ENCODE assay signal across 23 cellular contexts in the genomic region with DNA sequence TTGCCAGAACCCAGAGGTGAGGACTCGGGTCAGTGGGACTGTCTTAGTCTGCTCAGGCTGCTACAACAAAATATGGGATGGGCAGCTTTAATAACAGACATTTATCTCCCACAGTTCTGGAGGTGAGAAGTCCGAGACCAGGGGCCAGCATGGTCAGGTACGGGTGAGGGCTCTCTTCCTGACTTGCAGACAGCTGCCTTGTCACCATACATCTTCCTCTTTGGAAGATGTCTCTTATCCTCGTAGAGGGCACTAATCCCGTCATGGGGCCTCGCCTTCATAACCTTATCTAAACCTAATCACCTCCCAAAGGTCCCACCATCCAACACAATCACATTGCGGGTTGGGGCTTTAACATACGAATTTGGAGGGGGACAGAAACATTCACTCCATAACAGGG. TPM values are rescaled to one million over a fixed set of nuclear protein-coding genes. Genes with fewer than 3 reads are reported as not detected.
A peak's percentile ranks its signal among the peaks of the same experiment; 100 is the strongest.
DNase-seq lines count a peak whose midpoint lies in the region; ATAC-seq and TF ChIP-seq lines count a peak whose summit lies in the region.
"Had no signal": no experiment of that assay in that cellular context is flagged by ENCODE, and none has a peak within 500 bp of the region (broad histone marks: within the 10 kb centered on the region; RNA-seq: fewer than 3 reads in every experiment).

No MANE protein-coding gene starts in this region.

- no peaks in the 10 kb centered on the region for H3K27me3 ChIP-seq in gastrocnemius medialis
- H3K27me3 ChIP-seq: BLaER1 treated with 17β-estradiol and CSF1 and Interleukin-3, amounts not matched to agents 10 nM and 100 nM had no signal

- H3K4me1 ChIP-seq in gastrocnemius medialis: peaks cover 17 to 21% of the 10 kb centered on the region in 2 donors

- ATAC-seq in stimulated activated naive CD8-positive, alpha-beta T cell treated with anti-CD3 and anti-CD28 coated beads, Interleukin-15, Interleukin-2, amounts not matched to agents 100 U/mL and 50 U/mL, for 24 hours: peak; percentile 40
- no peak for ATAC-seq in stimulated activated naive CD8-positive, alpha-beta T cell treated with anti-CD3 and anti-CD28 coated beads, Interleukin-15, amount 100 ng/mL, for 72 hours
- ATAC-seq in esophagus mucosa (peak; percentile 13), gastrocnemius medialis (no peak), HG03196 (IDR thresholded peaks at IDR 0.05; ENCODE audit: unreplicated experiment) (no peak), HG02981 (IDR thresholded peaks at IDR 0.05; ENCODE audit: unreplicated experiment) (no peak)
- ATAC-seq: GM23338 had no signal

- in situ Hi-C loops in gastrocnemius medialis (cut with MboI; ENCODE audit: low sequenced_read_pairs in 4 of 4): no loop called here

- peaks cover 8% of the 10 kb centered on the region for H3K27me3 Mint-ChIP-seq in stimulated activated naive CD8-positive, alpha-beta T cell treated with anti-CD3 and anti-CD28 coated beads, Interleukin-15, amount 100 ng/mL, for 72 hours
- H3K27me3 Mint-ChIP-seq in immature natural killer cell (ENCODE audit: low read depth in 3 of 3): peaks cover 0 to 8% (median 4%) of the 10 kb centered on the region in 3 donors
- H3K27me3 Mint-ChIP-seq: CD4-positive, alpha-beta T cell had no signal

- peak overlapping the region in 3 of 4 donors; percentile 40 to 82 (median 78) for H3K27ac ChIP-seq in gastrocnemius medialis
- H3K27ac ChIP-seq: SK-N-MC had no signal

- no peak for TF ChIP-seq POLR2A in gastrocnemius medialis (IDR thresholded peaks at IDR 0.05)

- TF ChIP-seq CTCF in gastrocnemius medialis (IDR thresholded peaks at IDR 0.05 in 4 of 5, conservative IDR thresholded peaks at IDR 0.05 in 1 of 5): no peak

- H3K9me3 Mint-ChIP-seq in stimulated activated naive CD8-positive, alpha-beta T cell treated with anti-CD3 and anti-CD28 coated beads, Interleukin-15, amount 100 ng/mL, for 72 hours: no peaks in the 10 kb centered on the region
- no peaks in the 10 kb centered on the region for H3K9me3 Mint-ChIP-seq in immature natural killer cell
- H3K9me3 Mint-ChIP-seq: CD4-positive, alpha-beta T cell; GM23338; H9 had no signal

- H3K36me3 ChIP-seq in gastrocnemius medialis: no peaks in the 10 kb centered on the region
- H3K36me3 ChIP-seq: BLaER1 treated with 17β-estradiol and CSF1 and Interleukin-3, amounts not matched to agents 10 nM and 100 nM had no signal

- no peak overlapping the region for H3K27ac Mint-ChIP-seq in stimulated activated naive CD8-positive, alpha-beta T cell treated with anti-CD3 and anti-CD28 coated beads, Interleukin-15, amount 100 ng/mL, for 72 hours
- H3K27ac Mint-ChIP-seq in immature natural killer cell: no peak overlapping the region
- H3K27ac Mint-ChIP-seq: CD4-positive, alpha-beta T cell; GM23338 had no signal

- DNase-seq in stimulated activated naive CD8-positive, alpha-beta T cell treated with anti-CD3 and anti-CD28 coated beads, Interleukin-15, Interleukin-2, amounts not matched to agents 100 U/mL and 50 U/mL, for 24 hours: no peak
- no peak for DNase-seq in stimulated activated naive CD8-positive, alpha-beta T cell treated with anti-CD3 and anti-CD28 coated beads, Interleukin-15, amount 100 ng/mL, for 72 hours
- DNase-seq in gastrocnemius medialis: no peak
- DNase-seq in immature natural killer cell: no peak
- DNase-seq: AML-193; CD4-positive, alpha-beta T cell; COR-L47; DMS53; H9; Kasumi-1; NCI-H1105 treated with DMSO at 0.1 percent for 48 hours; NCI-H146; NCI-H2029; NCI-H446; NCI-H524 treated with DMSO at 0.1 percent for 48 hours; NCI-H774; SIG-M5 had no signal

- H3K9me3 ChIP-seq in gastrocnemius medialis: no peaks in the 10 kb centered on the region
- H3K9me3 ChIP-seq: BLaER1 treated with 17β-estradiol and CSF1 and Interleukin-3, amounts not matched to agents 10 nM and 100 nM had no signal

- H3K4me1 Mint-ChIP-seq in stimulated activated naive CD8-positive, alpha-beta T cell treated with anti-CD3 and anti-CD28 coated beads, Interleukin-15, amount 100 ng/mL, for 72 hours: no peaks in the 10 kb centered on the region
- H3K4me1 Mint-ChIP-seq in immature natural killer cell: no peaks in the 10 kb centered on the region

- no peak overlapping the region for H3K4me3 Mint-ChIP-seq in stimulated activated naive CD8-positive, alpha-beta T cell treated with anti-CD3 and anti-CD28 coated beads, Interleukin-15, amount 100 ng/mL, for 72 hours
- H3K4me3 Mint-ChIP-seq in immature natural killer cell: no peak overlapping the region
- H3K4me3 Mint-ChIP-seq: CD4-positive, alpha-beta T cell; GM23338; H9 had no signal

- H3K36me3 Mint-ChIP-seq in immature natural killer cell: no peaks in the 10 kb centered on the region

- intact Hi-C loops in gastrocnemius medialis (cut with DNase I; ENCODE audit: low total_unique reads): no loop called here

- no peak overlapping the region for H3K4me3 ChIP-seq in gastrocnemius medialis
- H3K4me3 ChIP-seq: BLaER1 treated with 17β-estradiol and CSF1 and Interleukin-3, amounts not matched to agents 10 nM and 100 nM; GM23338; SK-N-MC had no signal

RNA-seq across cellular contexts. Expression of a gene that starts 51.9 kb away (rescaled TPM):
- total RNA-seq in esophagus mucosa: 435 TPM
- over 10,000 TPM in 2 of 4 donors, 1,000 to 10,000 TPM in 2; 4,746 to 22,010 (median 11,052) TPM for total RNA-seq in gastrocnemius medialis
- polyA plus RNA-seq in immature natural killer cell: 100 to 1,000 TPM in 2 of 3 donors, 10 to 100 TPM in 1; 73.3 to 127 (median 115) TPM

Comparison
In these comparisons a context has a peak if more than half of its experiments do, and no peak if none do; other contexts are left out.
1. ATAC-seq: peak in stimulated activated naive CD8-positive, alpha-beta T cell treated with anti-CD3 and anti-CD28 coated beads, Interleukin-15, Interleukin-2, amounts not matched to agents 100 U/mL and 50 U/mL, for 24 hours (single experiment) and esophagus mucosa (single experiment); none in stimulated activated naive CD8-positive, alpha-beta T cell treated with anti-CD3 and anti-CD28 coated beads, Interleukin-15, amount 100 ng/mL, for 72 hours (single experiment), gastrocnemius medialis (0 of 2), HG03196 (single experiment) and HG02981 (single experiment).
2. RNA of a gene that starts 51.9 kb away (total RNA-seq): 4,746 to 22,010 TPM in gastrocnemius medialis; 435 TPM in esophagus mucosa (single experiment); every median in the first group is over 10 times any median in the second.